Comparison of ENCODE assay signal across 1 cellular context in genomic region chr17:35766489-35766877, GRCh38.
TF ChIP-seq lines count a peak whose summit lies in the region.

No MANE protein-coding gene starts in this region.

TF ChIP-seq in H1, 55 proteins besides CTCF, POLR2A, EP300 and RAD21:
- TF ChIP-seq SP1 (IDR thresholded peaks at IDR 0.05; ENCODE audit: low read depth, low read length) (no peak), NANOG (IDR thresholded peaks at IDR 0.05; ENCODE audit: insufficient read depth, low read depth, low read length, poor library complexity, severe bottlenecking) (no peak)
